ENCODE assay signal across 1 cellular context in genomic region chr17:48333034-48333491, GRCh38.
TF ChIP-seq lines count a peak whose summit lies in the region.

No MANE protein-coding gene starts in this region.

TF ChIP-seq in IMR-90, 13 proteins besides CTCF, POLR2A, EP300 and RAD21 (continued from another document):
- no peak for TF ChIP-seq ELK1 (IDR thresholded peaks at IDR 0.05; ENCODE audit: borderline replicate concordance, low read depth, low read length)
- TF ChIP-seq RCOR1 (IDR thresholded peaks at IDR 0.05; ENCODE audit: insufficient replicate concordance, low read length): no peak
- no peak for TF ChIP-seq MXI1 (IDR thresholded peaks at IDR 0.05; ENCODE audit: borderline replicate concordance, low read depth, low read length)
- peak; percentile 41; the same call in 1 of the 2 replicates for TF ChIP-seq CEBPB (IDR thresholded peaks at IDR 0.05; ENCODE audit: low read depth, low read length)
